ENCODE assay signal across 8 cellular contexts in the genomic region with DNA sequence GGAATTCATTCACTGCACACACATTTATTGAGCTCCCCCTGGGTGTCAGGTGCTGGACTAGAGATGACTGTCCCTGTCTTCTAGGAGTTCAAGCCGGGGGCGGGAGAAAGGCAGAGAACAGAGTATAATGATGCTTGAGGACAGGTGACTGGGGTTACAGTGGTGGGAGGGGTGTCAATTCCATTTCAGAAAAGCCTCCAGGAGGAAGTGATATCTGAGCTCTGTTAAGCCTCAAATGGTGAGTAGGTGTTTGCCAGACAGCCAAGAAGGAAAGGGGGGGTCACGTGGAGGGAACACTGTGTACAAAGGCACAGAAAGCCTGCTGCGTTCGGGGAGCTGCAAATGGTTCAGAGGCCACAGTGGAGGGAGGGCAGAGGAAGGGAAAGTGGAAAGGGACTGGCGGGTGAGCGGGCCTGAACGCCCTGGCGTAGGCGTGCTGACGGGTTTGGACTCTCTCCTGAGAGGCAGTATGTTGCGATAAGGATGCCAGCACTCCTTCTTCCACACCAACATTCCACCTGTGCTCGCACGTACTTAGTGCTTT. TPM values are rescaled to one million over a fixed set of nuclear protein-coding genes. Genes with fewer than 3 reads are reported as not detected.
DNase-seq lines count a peak whose midpoint lies in the region; ATAC-seq and TF ChIP-seq lines count a peak whose summit lies in the region.

No MANE protein-coding gene starts in this region.

- no peak overlapping the region for H3K14ac ChIP-seq in neuronal stem cell (ENCODE audit: low read length)

- ATAC-seq in HG02759 (IDR thresholded peaks at IDR 0.05; ENCODE audit: unreplicated experiment) (no peak), HG03571 (IDR thresholded peaks at IDR 0.05; ENCODE audit: unreplicated experiment) (no peak), HG03521 (IDR thresholded peaks at IDR 0.05; ENCODE audit: unreplicated experiment) (no peak), HG03108 (IDR thresholded peaks at IDR 0.05; ENCODE audit: unreplicated experiment) (no peak)

- TF ChIP-seq CTCF in CD14-positive monocyte (IDR thresholded peaks at IDR 0.05) (no peak), coronary artery (IDR thresholded peaks at IDR 0.05) (no peak)

- H2BK12ac ChIP-seq in neuronal stem cell (ENCODE audit: low read length): no peak overlapping the region

- H3K27ac ChIP-seq in coronary artery (peak overlapping the region; percentile 73 to 82), neuronal stem cell (replicated peaks; ENCODE audit: low read length) (no peak overlapping the region)

- H3K4me1 ChIP-seq in neuronal stem cell (ENCODE audit: control insufficient read depth in 2 of 2, insufficient read depth in 1 of 2, low read depth in 1 of 2, low read length in 2 of 2): peaks cover 0 to 10% of the 10 kb centered on the region in 2 donors

- no peak overlapping the region for H2BK120ac ChIP-seq in neuronal stem cell (ENCODE audit: low read depth, low read length)

- H2BK15ac ChIP-seq in neuronal stem cell (ENCODE audit: low read length): no peak overlapping the region

- H4K8ac ChIP-seq in neuronal stem cell (ENCODE audit: low read depth, low read length): no peak overlapping the region

- peak overlapping the region in 3 of 7 donors; percentile 13 to 53 (median 48) for H3K27ac Mint-ChIP-seq in CD14-positive monocyte

- H2AFZ ChIP-seq in neuronal stem cell (ENCODE audit: low read length): peak overlapping the region; percentile 45

- H3K4ac ChIP-seq in neuronal stem cell (ENCODE audit: low read length): no peak overlapping the region

- H3K4me3 ChIP-seq in coronary artery (no peak overlapping the region), neuronal stem cell (ENCODE audit: low read length in 2 of 2) (no peak overlapping the region)

- peaks cover 2% of the 10 kb centered on the region for H3K79me1 ChIP-seq in neuronal stem cell (ENCODE audit: low read depth, low read length)

- 100% methylated on average over 2 of the region's 14 CpGs; no CpG with 5 or more reads in 1 of the 2 donors for WGBS in neuronal stem cell (ENCODE audit: extremely low coverage in 2 of 2, insufficient read length in 2 of 2, insufficient replicate concordance in 1 of 2), 2 donors

- no peaks in the 10 kb centered on the region for H3K36me3 ChIP-seq in neuronal stem cell (replicated peaks in 1 of 2; ENCODE audit: control insufficient read depth in 2 of 2, insufficient read depth in 2 of 2, low read length in 2 of 2)

- no peak overlapping the region for H4K91ac ChIP-seq in neuronal stem cell (ENCODE audit: low read depth, low read length, poor library complexity)

- no peaks in the 10 kb centered on the region for H3K9me3 ChIP-seq in neuronal stem cell (replicated peaks in 1 of 2; ENCODE audit: control insufficient read depth in 2 of 2, insufficient read depth in 1 of 2, low read depth in 1 of 2, low read length in 2 of 2)

- H3K4me2 ChIP-seq in neuronal stem cell (ENCODE audit: insufficient read depth, low read length, poor library complexity, severe bottlenecking): no peak overlapping the region

- H3K27me3 Mint-ChIP-seq in CD14-positive monocyte (ENCODE audit: low read depth in 3 of 3): peaks cover 30 to 35% (median 30%) of the 10 kb centered on the region in 3 donors

- DNase-seq in CD14-positive monocyte (ENCODE audit: low spot score): peak; percentile 36
- peak; percentile 33 to 61 for DNase-seq in NCI-H187 (lab: John Stamatoyannopoulos, UW)
- peak; percentile 92 for DNase-seq in coronary artery (ENCODE audit: low spot score)
- no peak for DNase-seq in neuronal stem cell (ENCODE audit: low spot score)

- H3K18ac ChIP-seq in neuronal stem cell (ENCODE audit: low read length): no peak overlapping the region

- intact Hi-C loops in CD14-positive monocyte (cut with micrococcal nuclease): loop anchor here (5.0 kb wide), 2 partner anchors 221 to 431 kb away; a partner anchor contains a TSS

- H3K4me3 Mint-ChIP-seq in CD14-positive monocyte: peak overlapping the region in 1 of 2 donors; percentile 39

- H2BK5ac ChIP-seq in neuronal stem cell (ENCODE audit: low read length): no peak overlapping the region

- H3K36me3 Mint-ChIP-seq in CD14-positive monocyte: no peaks in the 10 kb centered on the region

- H2AK5ac ChIP-seq in neuronal stem cell (ENCODE audit: low read depth, low read length): no peak overlapping the region

- peaks cover 0 to 24% (median 7%) of the 10 kb centered on the region in 3 experiments for H3K27me3 ChIP-seq in neuronal stem cell (ENCODE audit: control insufficient read depth in 3 of 3, insufficient read depth in 3 of 3, low read depth in 1 of 3, low read length in 3 of 3)

- peaks cover 0 to 4% (median 0%) of the 10 kb centered on the region in 7 donors for H3K9me3 Mint-ChIP-seq in CD14-positive monocyte

- no peak overlapping the region for H3K23ac ChIP-seq in neuronal stem cell (ENCODE audit: low read depth, low read length, poor library complexity)

- H3K4me1 Mint-ChIP-seq in CD14-positive monocyte: peaks cover 17% of the 10 kb centered on the region

- H3K9ac ChIP-seq in neuronal stem cell (ENCODE audit: low read depth, low read length, poor library complexity): peak overlapping the region; percentile 63

RNA-seq across cellular contexts. Expression of a gene that starts 9.7 kb away (rescaled TPM):
- polyA plus RNA-seq in CD14-positive monocyte: not detected
- 2.9 TPM for polyA plus RNA-seq in neuronal stem cell (2013, experiment 1 of 2)
- 2.8 TPM for polyA plus RNA-seq in neuronal stem cell (2013, experiment 2 of 2)
